Comparison of ENCODE assay signal across 1 cellular context in genomic region chr13:21736926-21737325, GRCh38.
TF ChIP-seq lines count a peak whose summit lies in the region.

No MANE protein-coding gene starts in this region.

TF ChIP-seq in GM23338, 12 proteins besides CTCF, POLR2A, EP300 and RAD21 (continued from another document):
- TF ChIP-seq ZNF462 (CRISPR knock-in tag; IDR thresholded peaks at IDR 0.05): no peak
